In the genomic region with DNA sequence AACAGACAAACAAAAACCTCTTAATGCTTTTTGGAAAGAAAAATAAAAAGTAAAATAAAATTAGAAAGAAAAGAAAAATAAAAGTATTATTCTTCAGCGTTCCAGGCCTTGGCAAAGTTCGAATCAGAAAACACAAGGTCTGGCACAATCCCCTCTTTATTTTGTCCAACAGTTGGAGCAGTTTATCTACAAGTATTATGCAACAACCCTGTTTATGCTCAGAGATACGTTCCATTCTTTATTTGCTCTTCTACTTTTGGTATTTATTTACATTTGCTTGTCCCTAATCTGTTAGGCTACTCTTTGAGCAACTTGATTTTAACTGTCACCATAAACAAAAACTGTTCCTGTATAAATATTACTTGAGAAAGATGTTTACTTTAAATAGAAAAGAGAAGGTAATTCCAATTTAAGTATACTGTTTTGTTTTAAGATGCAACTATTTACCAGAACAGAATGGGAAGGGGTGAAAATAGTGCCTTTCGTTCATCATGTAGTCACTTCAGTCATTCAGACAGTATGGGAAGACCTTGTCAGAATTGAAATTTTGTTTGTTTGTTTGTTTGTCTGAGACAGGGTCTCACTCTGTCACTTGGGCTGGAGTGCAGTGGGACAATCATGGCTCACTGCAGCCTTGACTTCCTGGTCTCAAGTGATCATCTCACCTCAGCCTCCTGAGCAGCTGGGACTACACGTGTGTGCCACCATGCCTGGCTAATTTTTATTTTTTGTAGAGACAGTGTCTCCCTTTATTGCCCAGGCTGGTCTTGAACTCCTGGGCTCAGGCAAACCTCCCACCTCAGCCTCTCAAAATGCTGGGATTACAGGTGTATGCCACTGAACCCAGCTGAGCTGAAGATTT, we compare ENCODE assay signal across 15 cellular contexts. TPM values are rescaled to one million over a fixed set of nuclear protein-coding genes. Genes with fewer than 3 reads are reported as not detected.
DNase-seq lines count a peak whose midpoint lies in the region; ATAC-seq, FAIRE-seq and TF ChIP-seq lines count a peak whose summit lies in the region.
"Had no signal": no experiment of that assay in that cellular context is flagged by ENCODE, and none has a peak within 500 bp of the region (broad histone marks: within the 10 kb centered on the region; RNA-seq: fewer than 3 reads in every experiment).

No MANE protein-coding gene starts in this region.

- peak overlapping the region; percentile 53 to 97 (median 85) for H3K27ac ChIP-seq in adrenal gland
- H3K27ac ChIP-seq in heart right ventricle = peak overlapping the region in 9 of 10 donors; percentile 9 to 99 (median 45)
- peak overlapping the region; percentile 16 to 98 (median 73) for H3K27ac ChIP-seq in pancreas
- peak overlapping the region; percentile 95 to 96 (median 96) for H3K27ac ChIP-seq in transverse colon
- H3K27ac ChIP-seq: WERI-Rb-1 had no signal

- peak; percentile 24 to 39 for TF ChIP-seq POLR2A in adrenal gland (IDR thresholded peaks at IDR 0.05)
- peak; percentile 14 for TF ChIP-seq POLR2A in transverse colon (IDR thresholded peaks at IDR 0.05)

- H3K27me3 ChIP-seq in adrenal gland = no peaks in the 10 kb centered on the region
- no peaks in the 10 kb centered on the region for H3K27me3 ChIP-seq in heart right ventricle
- H3K27me3 ChIP-seq in pancreas = no peaks in the 10 kb centered on the region
- H3K27me3 ChIP-seq in transverse colon = no peaks in the 10 kb centered on the region

- no peak for TF ChIP-seq EP300 in transverse colon (IDR thresholded peaks at IDR 0.05; ENCODE audit: low read depth)

- FAIRE-seq in pancreas (lab: Jason Lieb, UNC) = peak; percentile 87

- in situ Hi-C loops in transverse colon (cut with MboI; ENCODE audit: low pct_ligation_motif_present in 1 of 4, low pct_unique_long_range_greater_than_20kb in 1 of 4, low sequenced_read_pairs in 3 of 4) = no loop called here

- ATAC-seq in heart right ventricle (peak in 3 of 8 donors; percentile 2 to 27 (median 8)), pancreas (peak; percentile 8 to 79 (median 64))

- H3K4me3 ChIP-seq in adrenal gland (peak overlapping the region in 1 of 4 donors; percentile 88), heart right ventricle (peak overlapping the region in 6 of 10 donors; percentile 47 to 91 (median 78)), pancreas (peak overlapping the region in 1 of 4 donors; percentile 89), transverse colon (peak overlapping the region; percentile 19 to 75 (median 46))

- H3K9me3 ChIP-seq in adrenal gland (replicated peaks in 1 of 3) (no peaks in the 10 kb centered on the region), heart right ventricle (no peaks in the 10 kb centered on the region), pancreas (no peaks in the 10 kb centered on the region), transverse colon (no peaks in the 10 kb centered on the region)

- H3K36me3 ChIP-seq in adrenal gland (replicated peaks in 1 of 2) (peaks cover 4 to 89% of the 10 kb centered on the region in 2 donors), heart right ventricle (peaks cover 0 to 95% (median 76%) of the 10 kb centered on the region in 9 donors), pancreas (peaks cover 0 to 98% (median 16%) of the 10 kb centered on the region in 3 donors), transverse colon (peaks cover 0 to 81% (median 41%) of the 10 kb centered on the region in 4 donors)
- H3K36me3 ChIP-seq: WERI-Rb-1 had no signal

- 17 to 24% (median 18%) methylated on average over 5 of the region's 5 CpGs for WGBS in adrenal gland, 4 donors
- WGBS in heart right ventricle, 2 donors = 37 to 38% methylated on average over 5 of the region's 5 CpGs
- WGBS in pancreas, 2 donors = 15 to 17% methylated on average over 5 of the region's 5 CpGs
- 33 to 45% methylated on average over 4 to 5 of the region's 5 CpGs for WGBS in transverse colon (ENCODE audit: low coverage in 1 of 2), 2 donors

- intact Hi-C loops in adrenal gland (cut with DNase I) (no loop called here), heart right ventricle (cut with DNase I) (loop anchor here in 2 of 10 donors (5.0 to 10.0 kb wide), 2 partner anchors 43 to 94 kb away; no protein-coding TSS in a partner anchor), pancreas (cut with DNase I) (loop anchor here in 1 of 3 donors (10.0 kb wide), 1 partner anchor 46 kb away; no protein-coding TSS in a partner anchor), transverse colon (cut with DNase I; ENCODE audit: low total_unique reads) (loop anchor here (10.0 kb wide), 1 partner anchor 94 kb away; no protein-coding TSS in a partner anchor)

- DNase-seq in adrenal gland (no peak), heart right ventricle (no peak), pancreas (peak in 2 of 6 donors; percentile 7 to 41), transverse colon (no peak), NCI-H345 (lab: John Stamatoyannopoulos, UW) (no peak), NCI-H524 (lab: John Stamatoyannopoulos, UW) (no peak), NOMO-1 treated with dmso at 0.1 percent for 144 hours (lab: John Stamatoyannopoulos, UW; ENCODE audit: unreplicated experiment) (no peak)
- DNase-seq in stimulated activated naive CD4-positive, alpha-beta T cell treated with Interleukin-2 at 50 U/mL for 16 hours (lab: John Stamatoyannopoulos, UW) = no peak
- DNase-seq: activated CD8-positive, alpha-beta memory T cell treated with anti-CD3 and anti-CD28 coated beads, Interleukin-2, amount 50 U/mL, for 48 hours; amniotic stem cell; effector CD4-positive, alpha-beta T cell; foreskin melanocyte; left cardiac atrium; stimulated activated CD4-positive, alpha-beta T cell treated with anti-CD3 and anti-CD28 coated beads, Interleukin-12 subunit alpha, Interleukin-12 subunit beta, amount 100 ng/mL, for 4 hours; WERI-Rb-1 had no signal

- H3K4me1 ChIP-seq in adrenal gland (replicated peaks in 1 of 2) (peaks cover 38 to 85% of the 10 kb centered on the region in 2 donors), heart right ventricle (peaks cover 0 to 93% (median 65%) of the 10 kb centered on the region in 9 donors), pancreas (peaks cover 17 to 60% (median 54%) of the 10 kb centered on the region in 3 donors), transverse colon (peaks cover 0 to 47% (median 4%) of the 10 kb centered on the region in 4 donors)

- TF ChIP-seq CTCF in adrenal gland (IDR thresholded peaks at IDR 0.05) = no peak
- no peak for TF ChIP-seq CTCF in heart right ventricle (IDR thresholded peaks at IDR 0.05)
- TF ChIP-seq CTCF in pancreas (IDR thresholded peaks at IDR 0.05) = no peak
- no peak for TF ChIP-seq CTCF in transverse colon (IDR thresholded peaks at IDR 0.05)

RNA-seq across cellular contexts. Expression of a gene that starts 5.7 kb away (rescaled TPM):
- total RNA-seq in adrenal gland (100 to 1,000 TPM; 211 to 690 (median 445) TPM), heart right ventricle (1,000 to 10,000 TPM in 3 of 10 donors, 100 to 1,000 TPM in 5, 10 to 100 TPM in 2; 63.0 to 2,183 (median 269) TPM), pancreas (100 to 1,000 TPM in 1 of 6 donors, 10 to 100 TPM in 5; 20.4 to 679 (median 53.0) TPM), transverse colon (100 to 1,000 TPM; 134 to 510 (median 273) TPM)
- polyA plus RNA-seq in adrenal gland (100 to 1,000 TPM in 1 of 3 donors, 10 to 100 TPM in 2; 79.4 to 323 (median 82.0) TPM), heart right ventricle (100 to 1,000 TPM; 114 to 369 TPM), pancreas (10 to 100 TPM; 71.3 to 71.7 TPM)

Comparison
In these comparisons a context has a peak if more than half of its experiments do, and no peak if none do; other contexts are left out.
1. H3K27ac ChIP-seq: peak in every context shown above with its lines; median percentile 96 in transverse colon; 85 in adrenal gland; 73 in pancreas; 45 in heart right ventricle.